Comparison of ENCODE assay signal across 10 cellular contexts in the genomic region with DNA sequence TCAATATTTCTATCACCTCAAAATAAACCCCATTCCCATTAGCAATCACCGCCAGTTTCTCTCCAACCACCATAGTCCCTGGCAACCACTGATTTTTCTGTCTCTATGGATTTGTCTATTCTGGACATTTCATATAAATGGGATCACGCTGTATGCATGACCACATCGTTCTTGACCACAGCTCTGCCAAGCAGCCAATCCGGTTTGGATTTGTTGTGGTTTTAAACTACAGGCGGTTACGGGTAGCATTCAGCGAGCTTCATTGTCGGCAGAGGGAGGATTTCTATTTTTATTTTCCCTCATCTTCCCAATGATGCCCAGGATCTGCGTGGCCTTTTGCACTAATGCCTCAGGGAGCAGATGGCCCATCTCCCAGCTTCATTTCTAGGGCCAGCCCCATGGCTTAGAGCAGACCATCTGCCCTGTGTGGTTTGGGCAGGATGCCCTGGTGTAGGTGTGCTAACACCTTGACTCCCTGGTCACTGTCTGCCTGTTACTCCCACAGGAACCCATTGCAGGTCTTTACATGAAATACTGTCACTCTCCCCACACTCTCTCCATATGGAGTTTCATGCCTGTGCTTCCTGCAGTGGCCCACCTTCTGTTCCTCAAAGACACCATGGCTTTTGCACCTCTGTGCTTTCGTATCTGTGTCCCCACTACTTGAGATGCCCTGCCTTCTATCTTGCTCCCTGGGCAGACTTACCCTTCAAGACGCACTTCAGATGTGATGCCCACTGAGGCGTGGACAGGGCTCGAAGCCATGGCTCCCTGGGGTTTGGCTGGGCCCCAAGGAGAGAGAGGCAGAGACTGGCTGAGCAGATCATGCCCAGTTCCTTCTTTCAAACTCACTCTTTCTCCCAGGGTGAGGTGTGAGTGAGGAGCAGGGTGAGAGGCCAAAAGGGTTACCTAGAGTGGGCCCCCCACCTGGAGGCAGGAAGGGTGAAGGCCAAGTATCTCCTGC. TPM values are rescaled to one million over a fixed set of nuclear protein-coding genes. Genes with fewer than 3 reads are reported as not detected.
DNase-seq lines count a peak whose midpoint lies in the region; ATAC-seq and TF ChIP-seq lines count a peak whose summit lies in the region.
"Had no signal": no experiment of that assay in that cellular context is flagged by ENCODE, and none has a peak within 500 bp of the region (broad histone marks: within the 10 kb centered on the region; RNA-seq: fewer than 3 reads in every experiment).

No MANE protein-coding gene starts in this region.

- in situ Hi-C loops in ACHN (cut with HindIII; ENCODE audit: low pct_ligation_motif_present, low pct_unique_long_range_greater_than_20kb, low sequenced_read_pairs) (loop anchor here (25.0 kb wide), 1 partner anchor 134 kb away; no protein-coding TSS in a partner anchor), Panc1 (cut with HindIII; ENCODE audit: low pct_unique_long_range_greater_than_20kb, low sequenced_read_pairs) (no loop called here)

- ATAC-seq in Panc1 (peak; percentile 64), body of pancreas (no peak), GM21390 (IDR thresholded peaks at IDR 0.05; ENCODE audit: unreplicated experiment) (no peak)

- DNase-seq in ACHN (peak; percentile 31), DMS79 (lab: John Stamatoyannopoulos, UW) (peak; percentile 61), Panc1 (ENCODE audit: low read depth, low spot score) (no peak), dorsolateral prefrontal cortex (peak in 2 of 10 donors; percentile 37 to 94), body of pancreas (no peak), GM19240 (ENCODE audit: insufficient read length, low spot score) (no peak)
- DNase-seq in effector CD8-positive, alpha-beta T cell (lab: John Stamatoyannopoulos, UW): no peak
- DNase-seq: activated gamma-delta T cell, Caco-2 had no signal

- POLR2A ChIA-PET in Panc1 (lab: Charles Lee): no interaction called here

- H3K36me3 ChIP-seq in Panc1 (ENCODE audit: control insufficient read depth, insufficient read depth, low read length): no peaks in the 10 kb centered on the region
- H3K36me3 ChIP-seq in body of pancreas (replicated peaks in 1 of 2; ENCODE audit: insufficient read depth in 1 of 2, low read depth in 2 of 2): no peaks in the 10 kb centered on the region

- BruUV-seq in Panc1 (replicated peaks; lab: Mats Ljungman, UMichigan): no TSS peak

- H3K27me3 ChIP-seq in Panc1 (ENCODE audit: control insufficient read depth, insufficient read depth, low read length): no peaks in the 10 kb centered on the region
- H3K27me3 ChIP-seq in dorsolateral prefrontal cortex: no peaks in the 10 kb centered on the region
- H3K27me3 ChIP-seq in body of pancreas: no peaks in the 10 kb centered on the region

- H3K9me3 ChIP-seq in Panc1 (ENCODE audit: control insufficient read depth, insufficient read depth, low read depth, low read length) (no peaks in the 10 kb centered on the region), body of pancreas (no peaks in the 10 kb centered on the region)
- H3K9me3 ChIP-seq: Caco-2 had no signal

- CTCF ChIA-PET in Panc1 (lab: Charles Lee): interaction anchor here (0.5 to 0.6 kb wide), 2 partner anchors 145 to 459 kb away, joined by 5 read pairs; no protein-coding TSS in a partner anchor

- H3K4me1 ChIP-seq in Panc1 (ENCODE audit: control insufficient read depth, insufficient read depth, low read length) (peaks cover 3% of the 10 kb centered on the region), body of pancreas (no peaks in the 10 kb centered on the region)
- H3K4me1 ChIP-seq: Caco-2 had no signal

- intact Hi-C loops in Panc1 (cut with micrococcal nuclease; ENCODE audit: unreplicated experiment): no loop called here
- intact Hi-C loops in dorsolateral prefrontal cortex (cut with DNase I): no loop called here
- intact Hi-C loops in body of pancreas (cut with DNase I): no loop called here

- TF ChIP-seq POLR2A in body of pancreas (IDR thresholded peaks at IDR 0.05): no peak

- TF ChIP-seq CTCF in Panc1 (IDR thresholded peaks at IDR 0.05) (no peak), dorsolateral prefrontal cortex (IDR thresholded peaks at IDR 0.05 in 54 of 56, conservative IDR thresholded peaks at IDR 0.05 in 2 of 56; ENCODE audit: low read depth in 1 of 56, partially characterized antibody in 56 of 56) (no peak), body of pancreas (IDR thresholded peaks at IDR 0.05) (no peak)

- H3K27ac ChIP-seq in Panc1 (ENCODE audit: low read length) (no peak overlapping the region), dorsolateral prefrontal cortex (peak overlapping the region in 49 of 59 donors; percentile 1 to 86 (median 55)), body of pancreas (no peak overlapping the region)

- H3K4me3 ChIP-seq in Panc1 (ENCODE audit: low read depth in 2 of 2, low read length in 2 of 2) (no peak overlapping the region), dorsolateral prefrontal cortex (no peak overlapping the region), body of pancreas (no peak overlapping the region)

- 85 to 89% methylated on average over 13 of the region's 13 CpGs for WGBS in body of pancreas, 2 donors

RNA-seq across cellular contexts. Expression of a gene that starts 26.1 kb away (rescaled TPM):
- 1.8 TPM for total RNA-seq in Panc1 (2021; ENCODE audit: unreplicated experiment)
- 5.5 TPM for polyA plus RNA-seq in Panc1 (2012; ENCODE audit: insufficient read length)
- 10 to 100 TPM in 118 of 120 experiments, 1 to 10 TPM in 2; 6.5 to 34.6 (median 21.2) TPM for total RNA-seq in dorsolateral prefrontal cortex
- total RNA-seq in body of pancreas: 10 to 100 TPM; 14.8 to 20.0 TPM

RNA-seq across cellular contexts. Expression of a gene that starts 36.8 kb away (rescaled TPM):
- total RNA-seq in Panc1 (2021; ENCODE audit: unreplicated experiment) (6.4 TPM), dorsolateral prefrontal cortex (100 to 1,000 TPM in 109 of 120 experiments, 10 to 100 TPM in 11; 41.7 to 197 (median 132) TPM), body of pancreas (1 to 10 TPM; 3.3 to 3.4 TPM)
- polyA plus RNA-seq in Panc1 (2012; ENCODE audit: insufficient read length): 8.1 TPM

Comparison
In these comparisons a context has a peak if more than half of its experiments do, and no peak if none do; other contexts are left out.
1. DNase-seq: peak in ACHN (single experiment) and DMS79 (single experiment); none in Panc1 (single experiment), body of pancreas (0 of 4), effector CD8-positive, alpha-beta T cell (single experiment) and GM19240 (single experiment).
2. H3K27ac ChIP-seq: peak in dorsolateral prefrontal cortex (49 of 59); none in Panc1 (single experiment) and body of pancreas (0 of 4).